ENCODE assay signal across 9 cellular contexts in genomic region chr15:58440181-58440910, GRCh38. TPM values are rescaled to one million over a fixed set of nuclear protein-coding genes. Genes with fewer than 3 reads are reported as not detected.
DNase-seq lines count a peak whose midpoint lies in the region; ATAC-seq and TF ChIP-seq lines count a peak whose summit lies in the region.
"Had no signal": no experiment of that assay in that cellular context is flagged by ENCODE, and none has a peak within 500 bp of the region (broad histone marks: within the 10 kb centered on the region; RNA-seq: fewer than 3 reads in every experiment).

No MANE protein-coding gene starts in this region.

- DNase-seq in GM04503 (ENCODE audit: low read depth) (peak; percentile 61), glomerular endothelial cell (ENCODE audit: extremely low read depth, low read depth, low spot score) (peak; percentile 68), retinal pigment epithelial cell (ENCODE audit: low read depth) (peak; percentile 39), head of caudate nucleus (no peak), NAMALWA (ENCODE audit: low spot score) (no peak)
- DNase-seq in activated T-helper 1 cell treated with anti-CD3 and anti-CD28 coated beads, Interleukin-12 subunit alpha, Interleukin-12 subunit beta, Interleukin-2, Interleukin-4 antibody, amounts not matched to agents 30 ng/mL and 10 ng/mL and 1 ng/mL, durations not matched to agents 14 hours and 24 hours and 36 hours (ENCODE audit: low spot score) = no peak
- DNase-seq in effector memory CD8-positive, alpha-beta T cell = no peak

- no peak overlapping the region for H3K4me3 ChIP-seq in retinal pigment epithelial cell (ENCODE audit: low read length)
- H3K4me3 ChIP-seq: GM12878 had no signal

- H3K27ac Mint-ChIP-seq in activated T-helper 1 cell treated with anti-CD3 and anti-CD28 coated beads, Interleukin-12 subunit alpha, Interleukin-12 subunit beta, Interleukin-2, Interleukin-4 antibody, amounts not matched to agents 30 ng/mL and 10 ng/mL and 1 ng/mL, durations not matched to agents 14 hours and 24 hours and 36 hours = peak overlapping the region; percentile 63
- H3K27ac Mint-ChIP-seq in effector memory CD8-positive, alpha-beta T cell = no peak overlapping the region

- ATAC-seq in effector memory CD8-positive, alpha-beta T cell (replicated peaks) = no peak
- ATAC-seq in GM18502 (IDR thresholded peaks at IDR 0.05; ENCODE audit: poor library complexity, unreplicated experiment) = no peak
- ATAC-seq: GM12878 had no signal

- no peak overlapping the region for H3K4me3 Mint-ChIP-seq in activated T-helper 1 cell treated with anti-CD3 and anti-CD28 coated beads, Interleukin-12 subunit alpha, Interleukin-12 subunit beta, Interleukin-2, Interleukin-4 antibody, amounts not matched to agents 30 ng/mL and 10 ng/mL and 1 ng/mL, durations not matched to agents 14 hours and 24 hours and 36 hours
- no peak overlapping the region for H3K4me3 Mint-ChIP-seq in effector memory CD8-positive, alpha-beta T cell

- intact Hi-C loops in activated T-helper 1 cell treated with anti-CD3 and anti-CD28 coated beads, Interleukin-12 subunit alpha, Interleukin-12 subunit beta, Interleukin-2, Interleukin-4 antibody, amounts not matched to agents 30 ng/mL and 10 ng/mL and 1 ng/mL, durations not matched to agents 14 hours and 24 hours and 36 hours (cut with micrococcal nuclease) = no loop called here
- intact Hi-C loops in head of caudate nucleus (cut with DNase I) = no loop called here

- H3K36me3 Mint-ChIP-seq in activated T-helper 1 cell treated with anti-CD3 and anti-CD28 coated beads, Interleukin-12 subunit alpha, Interleukin-12 subunit beta, Interleukin-2, Interleukin-4 antibody, amounts not matched to agents 30 ng/mL and 10 ng/mL and 1 ng/mL, durations not matched to agents 14 hours and 24 hours and 36 hours (ENCODE audit: low read depth) = peaks cover 3% of the 10 kb centered on the region
- no peaks in the 10 kb centered on the region for H3K36me3 Mint-ChIP-seq in effector memory CD8-positive, alpha-beta T cell (ENCODE audit: insufficient read depth)

- no peaks in the 10 kb centered on the region for H3K9me3 Mint-ChIP-seq in activated T-helper 1 cell treated with anti-CD3 and anti-CD28 coated beads, Interleukin-12 subunit alpha, Interleukin-12 subunit beta, Interleukin-2, Interleukin-4 antibody, amounts not matched to agents 30 ng/mL and 10 ng/mL and 1 ng/mL, durations not matched to agents 14 hours and 24 hours and 36 hours
- no peaks in the 10 kb centered on the region for H3K9me3 Mint-ChIP-seq in effector memory CD8-positive, alpha-beta T cell

- peaks cover 44% of the 10 kb centered on the region for H3K4me1 Mint-ChIP-seq in activated T-helper 1 cell treated with anti-CD3 and anti-CD28 coated beads, Interleukin-12 subunit alpha, Interleukin-12 subunit beta, Interleukin-2, Interleukin-4 antibody, amounts not matched to agents 30 ng/mL and 10 ng/mL and 1 ng/mL, durations not matched to agents 14 hours and 24 hours and 36 hours (ENCODE audit: low read depth)
- H3K4me1 Mint-ChIP-seq in effector memory CD8-positive, alpha-beta T cell (ENCODE audit: low read depth in 2 of 2) = peaks cover 0 to 11% of the 10 kb centered on the region in 2 donors

- no peak for TF ChIP-seq CTCF in retinal pigment epithelial cell (conservative IDR thresholded peaks at IDR 0.05; ENCODE audit: low read depth, low read length)

- no peaks in the 10 kb centered on the region for H3K27me3 Mint-ChIP-seq in activated T-helper 1 cell treated with anti-CD3 and anti-CD28 coated beads, Interleukin-12 subunit alpha, Interleukin-12 subunit beta, Interleukin-2, Interleukin-4 antibody, amounts not matched to agents 30 ng/mL and 10 ng/mL and 1 ng/mL, durations not matched to agents 14 hours and 24 hours and 36 hours (ENCODE audit: insufficient read depth)
- no peaks in the 10 kb centered on the region for H3K27me3 Mint-ChIP-seq in effector memory CD8-positive, alpha-beta T cell

RNA-seq across cellular contexts. Expression of gene LIPC, which starts 8.6 kb away (rescaled TPM):
- 0.62 and 0.69 TPM in 2 replicates for total RNA-seq in activated T-helper 1 cell treated with anti-CD3 and anti-CD28 coated beads, Interleukin-12 subunit alpha, Interleukin-12 subunit beta, Interleukin-2, Interleukin-4 antibody, amounts not matched to agents 30 ng/mL and 10 ng/mL and 1 ng/mL, durations not matched to agents 14 hours and 24 hours and 36 hours
- 0.12 TPM in 1 of 2 replicates, not detected in the other for total RNA-seq in glomerular endothelial cell

Comparison
In these comparisons a context has a peak if more than half of its experiments do, and no peak if none do; other contexts are left out.
1. DNase-seq: peak in GM04503 (single experiment), glomerular endothelial cell (single experiment) and retinal pigment epithelial cell (single experiment); none in activated T-helper 1 cell treated with anti-CD3 and anti-CD28 coated beads, Interleukin-12 subunit alpha, Interleukin-12 subunit beta, Interleukin-2, Interleukin-4 antibody, amounts not matched to agents 30 ng/mL and 10 ng/mL and 1 ng/mL, durations not matched to agents 14 hours and 24 hours and 36 hours (single experiment), head of caudate nucleus (0 of 42), effector memory CD8-positive, alpha-beta T cell (0 of 3) and NAMALWA (single experiment).